Comparison of ENCODE assay signal across 1 cellular context in genomic region chr16:71817690-71818089, GRCh38.
TF ChIP-seq lines count a peak whose summit lies in the region.

No MANE protein-coding gene starts in this region.

TF ChIP-seq in GM23338, 12 proteins besides CTCF, POLR2A, EP300 and RAD21:
- TF ChIP-seq ZNF462 (CRISPR knock-in tag; IDR thresholded peaks at IDR 0.05) = no peak
- TF ChIP-seq STAT1 (IDR thresholded peaks at IDR 0.05; ENCODE audit: unreplicated experiment) = no peak
- no peak for TF ChIP-seq EZH2 (IDR thresholded peaks at IDR 0.05; ENCODE audit: low read depth, unreplicated experiment)
- TF ChIP-seq JUNB (IDR thresholded peaks at IDR 0.05; ENCODE audit: unreplicated experiment) = no peak
- no peak for TF ChIP-seq ZNF114 (CRISPR knock-in tag; IDR thresholded peaks at IDR 0.05)
- TF ChIP-seq ZNF331 (CRISPR knock-in tag; IDR thresholded peaks at IDR 0.05; ENCODE audit: low read depth) = no peak
- no peak for TF ChIP-seq NANOG (IDR thresholded peaks at IDR 0.05; ENCODE audit: borderline replicate concordance)
- no peak for TF ChIP-seq EZH2phosphoT487 (IDR thresholded peaks at IDR 0.05; ENCODE audit: unreplicated experiment)
- TF ChIP-seq CREB1 (CRISPR knock-in tag; IDR thresholded peaks at IDR 0.05; ENCODE audit: low read depth) = no peak
- TF ChIP-seq ETS1 (IDR thresholded peaks at IDR 0.05) = no peak
- TF ChIP-seq POLR2AphosphoS5 (IDR thresholded peaks at IDR 0.05; ENCODE audit: low read depth) = no peak
- no peak for TF ChIP-seq REST (IDR thresholded peaks at IDR 0.05; ENCODE audit: unreplicated experiment)
